Comparison of ENCODE assay signal across 13 cellular contexts in the genomic region with DNA sequence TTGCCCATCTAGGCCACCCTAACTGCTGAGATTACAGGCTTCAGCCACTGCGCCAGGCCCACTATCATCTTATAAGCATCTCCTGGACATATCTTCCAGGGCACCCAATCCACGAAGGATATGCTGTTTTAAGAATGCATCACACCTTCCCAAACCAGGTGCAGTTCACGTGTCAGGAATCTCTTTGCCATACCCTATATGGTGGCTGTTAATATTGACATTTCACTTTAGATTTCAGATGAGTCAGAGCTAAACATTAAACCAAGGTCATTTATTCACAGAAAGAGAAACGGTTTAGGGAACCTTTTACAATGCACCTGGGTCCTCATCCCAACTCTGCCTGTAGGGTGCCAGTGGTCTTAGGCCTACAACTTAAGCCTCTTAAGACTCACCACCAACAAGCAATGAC.
DNase-seq lines count a peak whose midpoint lies in the region; ATAC-seq, FAIRE-seq and TF ChIP-seq lines count a peak whose summit lies in the region.
"Had no signal": no experiment of that assay in that cellular context is flagged by ENCODE, and none has a peak within 500 bp of the region (broad histone marks: within the 10 kb centered on the region; RNA-seq: fewer than 3 reads in every experiment).

No MANE protein-coding gene starts in this region.

- no peak overlapping the region for H4K8ac ChIP-seq in H9 (replicated peaks; ENCODE audit: insufficient read length, low read depth, low read length)

- H2AFZ ChIP-seq in H9 (ENCODE audit: low read length) (no peak overlapping the region), mammary epithelial cell (ENCODE audit: low read depth, low read length) (no peak overlapping the region)

- no peak overlapping the region for H2BK15ac ChIP-seq in H9 (ENCODE audit: low read depth, low read length)

- no peak overlapping the region for H3K4me2 ChIP-seq in H9 (ENCODE audit: insufficient read depth, insufficient read length, low read length)
- no peak overlapping the region for H3K4me2 ChIP-seq in mammary epithelial cell (ENCODE audit: insufficient read depth, low read depth, low read length)

- H3K9me3 ChIP-seq in H9 (ENCODE audit: control insufficient read depth, low read depth, low read length) (no peaks in the 10 kb centered on the region), pancreas (no peaks in the 10 kb centered on the region), mammary epithelial cell (replicated peaks; ENCODE audit: insufficient read depth, low read length) (no peaks in the 10 kb centered on the region)

- no peak overlapping the region for H3K23ac ChIP-seq in H9 (ENCODE audit: insufficient read length, low read depth, low read length)

- no peak overlapping the region for H4K91ac ChIP-seq in H9 (ENCODE audit: insufficient read length, low read depth, low read length)

- H3K27ac ChIP-seq in H9 (ENCODE audit: insufficient read length, low read depth, low read length), result no peak overlapping the region
- H3K27ac ChIP-seq in pancreas, result no peak overlapping the region
- no peak overlapping the region for H3K27ac ChIP-seq in mammary epithelial cell (ENCODE audit: insufficient read depth, low read depth, low read length)

- H2BK120ac ChIP-seq in H9 (ENCODE audit: low read depth, low read length, poor library complexity, severe bottlenecking), result no peak overlapping the region

- H3K4ac ChIP-seq in H9 (ENCODE audit: low read depth, low read length), result no peak overlapping the region

- H3K18ac ChIP-seq in H9 (ENCODE audit: insufficient read length, low read depth, low read length), result no peak overlapping the region

- H3K14ac ChIP-seq in H9 (ENCODE audit: insufficient read depth, low read length), result no peak overlapping the region

- H3K36me3 ChIP-seq in pancreas (no peaks in the 10 kb centered on the region), mammary epithelial cell (ENCODE audit: insufficient read depth, low read length) (no peaks in the 10 kb centered on the region)

- H3K36me3 Mint-ChIP-seq in H9 (ENCODE audit: insufficient read depth in 1 of 3, low read depth in 3 of 3), result peaks cover 0 to 7% (median 0%) of the 10 kb centered on the region in 3 experiments; a peak in 1 of 7 replicates

- H3K4me1 Mint-ChIP-seq in H9, result peaks cover 45 to 61% of the 10 kb centered on the region in 2 experiments

- WGBS in H9 (ENCODE audit: extremely low coverage, insufficient read length, low lambda C conversion rate), result no CpG with 5 or more reads among the region's 4 CpGs
- 45 to 48% methylated on average over 4 of the region's 4 CpGs for WGBS in pancreas, 2 donors
- 95% methylated on average over 4 of the region's 4 CpGs for WGBS in mammary epithelial cell (ENCODE audit: low coverage, missing lambda C conversion rate)

- no peak for TF ChIP-seq CTCF in H9 (conservative IDR thresholded peaks at IDR 0.05)
- no peak for TF ChIP-seq CTCF in pancreas (IDR thresholded peaks at IDR 0.05)
- TF ChIP-seq CTCF in mammary epithelial cell (conservative IDR thresholded peaks at IDR 0.05 in 1 of 2, IDR thresholded peaks at IDR 0.05 in 1 of 2; ENCODE audit: extremely low read depth in 1 of 2, insufficient read depth in 1 of 2, low read depth in 1 of 2, low read length in 2 of 2), result no peak

- no peak overlapping the region for H2BK20ac ChIP-seq in H9 (ENCODE audit: low read depth, low read length, poor library complexity, severe bottlenecking)

- no peak overlapping the region for H4K5ac ChIP-seq in H9 (ENCODE audit: insufficient read length, low read depth, low read length)

- H2BK5ac ChIP-seq in H9 (ENCODE audit: insufficient read length, low read length), result no peak overlapping the region

- no peaks in the 10 kb centered on the region for H3K27me3 ChIP-seq in H9 (ENCODE audit: insufficient read depth, low read length)
- no peaks in the 10 kb centered on the region for H3K27me3 ChIP-seq in pancreas
- no peaks in the 10 kb centered on the region for H3K27me3 ChIP-seq in mammary epithelial cell (ENCODE audit: insufficient read depth, low read length)

- H3K23me2 ChIP-seq in H9 (ENCODE audit: insufficient read length, low read depth, low read length, poor library complexity, severe bottlenecking), result no peaks in the 10 kb centered on the region

- no peak for FAIRE-seq in pancreas (lab: Jason Lieb, UNC)
- FAIRE-seq: A204.1, TTC549 had no signal

- DNase-seq in NCI-H510A treated with DMSO at 0.1 percent for 48 hours (lab: John Stamatoyannopoulos, UW), result peak; percentile 51
- no peak for DNase-seq in NCI-H510A (lab: John Stamatoyannopoulos, UW)
- no peak for DNase-seq in H9
- peak; percentile 43 for DNase-seq in SW480 (ENCODE audit: low spot score)
- no peak for DNase-seq in pancreas
- no peak for DNase-seq in mammary epithelial cell
- DNase-seq: activated gamma-delta T cell had no signal

- BruUV-seq in mammary epithelial cell (replicated peaks; lab: Mats Ljungman, UMichigan), result no TSS peak

- no peaks in the 10 kb centered on the region for H4K20me1 ChIP-seq in H9 (ENCODE audit: control insufficient read depth, insufficient read depth, insufficient read length)
- no peaks in the 10 kb centered on the region for H4K20me1 ChIP-seq in mammary epithelial cell (ENCODE audit: insufficient read depth, low read length)

- intact Hi-C loops in pancreas (cut with DNase I) (no loop called here), mammary epithelial cell (cut with micrococcal nuclease) (no loop called here)

- in situ Hi-C loops in mammary epithelial cell (cut with MboI; ENCODE audit: low sequenced_read_pairs in 2 of 2), result no loop called here

- H3K9ac ChIP-seq in H9 (ENCODE audit: extremely low read depth, insufficient read length, low read length), result no peak overlapping the region
- no peak overlapping the region for H3K9ac ChIP-seq in mammary epithelial cell (ENCODE audit: insufficient read depth, low read length)

- peaks cover 3% of the 10 kb centered on the region; the same call in 1 of the 2 replicates for H3K4me1 ChIP-seq in H9 (ENCODE audit: insufficient read depth, low read length)
- peaks cover 4 to 32% (median 28%) of the 10 kb centered on the region in 3 donors for H3K4me1 ChIP-seq in pancreas
- H3K4me1 ChIP-seq in mammary epithelial cell (ENCODE audit: insufficient read depth, low read length), result peaks cover 10% of the 10 kb centered on the region

- no peaks in the 10 kb centered on the region for H3K79me1 ChIP-seq in H9 (ENCODE audit: insufficient read depth, low read depth, low read length, poor library complexity, severe bottlenecking)

- no peaks in the 10 kb centered on the region for H3K27me3 Mint-ChIP-seq in H9 (ENCODE audit: low read depth)
- H3K27me3 Mint-ChIP-seq: dendritic cell treated with granulocyte-macrophage colony-stimulating factor and Interleukin-4, amounts not matched to agents 40 ng/mL and 50 ng/mL, for 4 days had no signal

- peak overlapping the region; percentile 8 to 75 (median 34); a peak in 3 of 7 replicates for H3K27ac Mint-ChIP-seq in H9
- H3K27ac Mint-ChIP-seq: dendritic cell treated with granulocyte-macrophage colony-stimulating factor and Interleukin-4, amounts not matched to agents 40 ng/mL and 50 ng/mL, for 4 days had no signal

- H3K4me3 Mint-ChIP-seq in H9, result no peak overlapping the region
- H3K4me3 Mint-ChIP-seq: dendritic cell treated with granulocyte-macrophage colony-stimulating factor and Interleukin-4, amounts not matched to agents 40 ng/mL and 50 ng/mL, for 4 days had no signal

- H2AK5ac ChIP-seq in H9 (ENCODE audit: insufficient read length, low read length), result no peak overlapping the region

- H3K79me2 ChIP-seq in H9 (ENCODE audit: insufficient read depth, low read length), result peaks cover 49% of the 10 kb centered on the region
- H3K79me2 ChIP-seq in mammary epithelial cell (ENCODE audit: insufficient read depth, low read length), result peaks cover 98% of the 10 kb centered on the region

- no peak overlapping the region for H2BK12ac ChIP-seq in H9 (ENCODE audit: insufficient read length, low read depth, low read length)

- CTCF ChIA-PET in mammary epithelial cell (lab: Charles Lee; ENCODE audit: low non-redundant PET), result no interaction called here

- H3K9me3 Mint-ChIP-seq in H9, result no peaks in the 10 kb centered on the region
- H3K9me3 Mint-ChIP-seq: dendritic cell treated with granulocyte-macrophage colony-stimulating factor and Interleukin-4, amounts not matched to agents 40 ng/mL and 50 ng/mL, for 4 days had no signal

- H3K56ac ChIP-seq in H9 (ENCODE audit: insufficient read length, low read depth, low read length), result no peak overlapping the region

- no peak overlapping the region for H3T11ph ChIP-seq in H9 (ENCODE audit: low read length)

- dilution Hi-C loops in mammary epithelial cell (cut with HindIII; ENCODE audit: low sequenced_read_pairs), result no loop called here

- H3K4me3 ChIP-seq in pancreas (no peak overlapping the region), mammary epithelial cell (replicated peaks in 1 of 3; ENCODE audit: insufficient read depth in 1 of 3, low read depth in 2 of 3, low read length in 3 of 3) (no peak overlapping the region)

- ATAC-seq in pancreas, result peak in 3 of 4 donors; percentile 52 to 59 (median 55)
- no peak for ATAC-seq in GM21423 (IDR thresholded peaks at IDR 0.05; ENCODE audit: unreplicated experiment)
- ATAC-seq in GM18519 (IDR thresholded peaks at IDR 0.05; ENCODE audit: low FRiP score, unreplicated experiment), result no peak
- ATAC-seq: sciatic nerve had no signal

Comparison
In these comparisons a context has a peak if more than half of its experiments do, and no peak if none do; other contexts are left out.
1. DNase-seq: peak in NCI-H510A treated with DMSO at 0.1 percent for 48 hours (single experiment) and SW480 (single experiment); none in NCI-H510A (single experiment), H9 (single experiment), pancreas (0 of 6) and mammary epithelial cell (single experiment).
2. ATAC-seq: peak in pancreas (3 of 4); none in GM21423 (single experiment) and GM18519 (single experiment).